10 cellular contexts compared by ENCODE assay signal in the genomic region with DNA sequence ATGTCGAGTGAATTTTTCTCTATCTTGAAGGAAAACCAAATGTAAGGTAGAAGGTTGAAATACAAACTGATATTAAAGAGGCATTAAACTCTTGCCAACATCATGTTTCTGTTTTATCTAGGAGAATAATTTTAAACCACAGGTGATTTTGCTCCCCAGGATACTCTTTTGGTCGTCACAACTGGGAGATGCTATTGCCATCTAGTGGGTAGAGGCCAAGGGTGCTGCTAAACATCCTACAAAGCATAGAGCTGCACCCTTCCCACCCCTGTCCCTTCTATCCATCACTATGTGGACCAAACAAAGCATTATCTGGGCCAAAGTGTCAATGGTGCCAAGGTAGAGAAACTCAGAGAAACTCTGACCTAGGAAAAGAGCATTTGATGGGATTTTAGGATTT.
DNase-seq lines count a peak whose midpoint lies in the region; ATAC-seq and TF ChIP-seq lines count a peak whose summit lies in the region.
"Had no signal": no experiment of that assay in that cellular context is flagged by ENCODE, and none has a peak within 500 bp of the region (broad histone marks: within the 10 kb centered on the region; RNA-seq: fewer than 3 reads in every experiment).

No MANE protein-coding gene starts in this region.

- H3K36me3 ChIP-seq in Panc1 (ENCODE audit: control insufficient read depth, insufficient read depth, low read length) = no peaks in the 10 kb centered on the region
- no peaks in the 10 kb centered on the region for H3K36me3 ChIP-seq in colonic mucosa

- H3K36me3 Mint-ChIP-seq in activated CD8-positive, alpha-beta memory T cell treated with anti-CD3 and anti-CD28 coated beads, Interleukin-2, amount 10 ng/mL, durations not matched to agents 7 days and 5 days = no peaks in the 10 kb centered on the region
- no peaks in the 10 kb centered on the region for H3K36me3 Mint-ChIP-seq in activated CD4-positive, alpha-beta T cell treated with anti-CD3 and anti-CD28 coated beads for 36 hours (ENCODE audit: low read depth)

- H3K9me3 ChIP-seq in AG04450 (ENCODE audit: control insufficient read depth, insufficient read depth, low read length) = no peaks in the 10 kb centered on the region
- no peaks in the 10 kb centered on the region for H3K9me3 ChIP-seq in Panc1 (ENCODE audit: control insufficient read depth, insufficient read depth, low read depth, low read length)
- H3K9me3 ChIP-seq in colonic mucosa = no peaks in the 10 kb centered on the region

- H3K27me3 ChIP-seq in AG04450 (ENCODE audit: control insufficient read depth, insufficient read depth, low read length) (no peaks in the 10 kb centered on the region), Panc1 (ENCODE audit: control insufficient read depth, insufficient read depth, low read length) (no peaks in the 10 kb centered on the region), colonic mucosa (no peaks in the 10 kb centered on the region)

- no peak overlapping the region for H3K9ac ChIP-seq in colonic mucosa (ENCODE audit: low read depth in 2 of 2, low read length in 2 of 2)

- CTCF ChIA-PET in AG04450 (lab: Charles Lee) = no interaction called here
- CTCF ChIA-PET in Panc1 (lab: Charles Lee) = interaction anchor here (0.7 kb wide), 1 partner anchor 731 kb away, joined by 3 read pairs; no protein-coding TSS in a partner anchor
- CTCF ChIA-PET in activated CD8-positive, alpha-beta memory T cell treated with anti-CD3 and anti-CD28 coated beads, Interleukin-2, amount 10 ng/mL, durations not matched to agents 7 days and 5 days (lab: Charles Lee) = no interaction called here
- CTCF ChIA-PET in activated CD4-positive, alpha-beta T cell treated with anti-CD3 and anti-CD28 coated beads for 36 hours (lab: Charles Lee) = no interaction called here

- H3K27ac ChIP-seq in AG04450 (ENCODE audit: low read depth, low read length) (no peak overlapping the region), Panc1 (ENCODE audit: low read length) (no peak overlapping the region), colonic mucosa (no peak overlapping the region)

- H3K4me1 Mint-ChIP-seq in activated CD8-positive, alpha-beta memory T cell treated with anti-CD3 and anti-CD28 coated beads, Interleukin-2, amount 10 ng/mL, durations not matched to agents 7 days and 5 days = no peaks in the 10 kb centered on the region
- H3K4me1 Mint-ChIP-seq in activated CD4-positive, alpha-beta T cell treated with anti-CD3 and anti-CD28 coated beads for 36 hours = no peaks in the 10 kb centered on the region

- no peak overlapping the region for H3K27ac Mint-ChIP-seq in activated CD8-positive, alpha-beta memory T cell treated with anti-CD3 and anti-CD28 coated beads, Interleukin-2, amount 10 ng/mL, durations not matched to agents 7 days and 5 days
- H3K27ac Mint-ChIP-seq in activated CD4-positive, alpha-beta T cell treated with anti-CD3 and anti-CD28 coated beads for 36 hours = no peak overlapping the region

- DNase-seq in AG04450 (ENCODE audit: low read depth, low spot score) (no peak), Panc1 (ENCODE audit: low read depth, low spot score) (no peak), hepatic stellate cell (ENCODE audit: low spot score) (peak; percentile 4), colonic mucosa (no peak)
- DNase-seq in activated CD8-positive, alpha-beta memory T cell treated with anti-CD3 and anti-CD28 coated beads, Interleukin-2, amount 10 ng/mL, durations not matched to agents 7 days and 5 days = no peak
- no peak for DNase-seq in activated CD4-positive, alpha-beta T cell treated with anti-CD3 and anti-CD28 coated beads for 36 hours
- DNase-seq in stimulated activated CD8-positive, alpha-beta memory T cell treated with anti-CD3 and anti-CD28 coated beads, Interleukin-4, amount 100 ng/mL, for 48 hours = no peak
- DNase-seq: activated naive CD4-positive, alpha-beta T cell; SHP77 had no signal

- no peak overlapping the region for H3K4me3 ChIP-seq in AG04450 (ENCODE audit: low read depth, low read length)
- H3K4me3 ChIP-seq in Panc1 (ENCODE audit: low read depth in 2 of 2, low read length in 2 of 2) = no peak overlapping the region
- no peak overlapping the region for H3K4me3 ChIP-seq in colonic mucosa

- in situ Hi-C loops in Panc1 (cut with HindIII; ENCODE audit: low pct_unique_long_range_greater_than_20kb, low sequenced_read_pairs) = no loop called here

- no peak overlapping the region for H3K4me3 Mint-ChIP-seq in activated CD8-positive, alpha-beta memory T cell treated with anti-CD3 and anti-CD28 coated beads, Interleukin-2, amount 10 ng/mL, durations not matched to agents 7 days and 5 days
- no peak overlapping the region for H3K4me3 Mint-ChIP-seq in activated CD4-positive, alpha-beta T cell treated with anti-CD3 and anti-CD28 coated beads for 36 hours

- ATAC-seq in GM19395 (IDR thresholded peaks at IDR 0.05; ENCODE audit: unreplicated experiment) (peak; percentile 69), Panc1 (no peak)
- no peak for ATAC-seq in activated CD8-positive, alpha-beta memory T cell treated with anti-CD3 and anti-CD28 coated beads, Interleukin-2, amount 10 ng/mL, durations not matched to agents 7 days and 5 days
- ATAC-seq in activated CD4-positive, alpha-beta T cell treated with anti-CD3 and anti-CD28 coated beads for 36 hours = no peak

- BruUV-seq in Panc1 (replicated peaks; lab: Mats Ljungman, UMichigan) = no TSS peak

- intact Hi-C loops in Panc1 (cut with micrococcal nuclease; ENCODE audit: unreplicated experiment) (no loop called here), colonic mucosa (cut with DNase I) (no loop called here)
- intact Hi-C loops in activated CD4-positive, alpha-beta T cell treated with anti-CD3 and anti-CD28 coated beads for 36 hours (cut with DNase I, micrococcal nuclease) = no loop called here

- no peaks in the 10 kb centered on the region for H3K27me3 Mint-ChIP-seq in activated CD8-positive, alpha-beta memory T cell treated with anti-CD3 and anti-CD28 coated beads, Interleukin-2, amount 10 ng/mL, durations not matched to agents 7 days and 5 days
- no peaks in the 10 kb centered on the region for H3K27me3 Mint-ChIP-seq in activated CD4-positive, alpha-beta T cell treated with anti-CD3 and anti-CD28 coated beads for 36 hours

- no peaks in the 10 kb centered on the region for H3K4me1 ChIP-seq in Panc1 (ENCODE audit: control insufficient read depth, insufficient read depth, low read length)
- H3K4me1 ChIP-seq in colonic mucosa = no peaks in the 10 kb centered on the region

- H3K9me3 Mint-ChIP-seq in activated CD8-positive, alpha-beta memory T cell treated with anti-CD3 and anti-CD28 coated beads, Interleukin-2, amount 10 ng/mL, durations not matched to agents 7 days and 5 days (ENCODE audit: low read depth) = no peaks in the 10 kb centered on the region
- H3K9me3 Mint-ChIP-seq in activated CD4-positive, alpha-beta T cell treated with anti-CD3 and anti-CD28 coated beads for 36 hours (ENCODE audit: low read depth) = no peaks in the 10 kb centered on the region

- TF ChIP-seq CTCF in AG04450 (IDR thresholded peaks at IDR 0.05; ENCODE audit: low read depth, low read length) = peak; percentile 58
- TF ChIP-seq CTCF in Panc1 (IDR thresholded peaks at IDR 0.05) = peak; percentile 68
- TF ChIP-seq CTCF in colonic mucosa (IDR thresholded peaks at IDR 0.05) = no peak

- POLR2A ChIA-PET in AG04450 (lab: Yijun Ruan, JAX) (no interaction called here), Panc1 (lab: Charles Lee) (no interaction called here)
- POLR2A ChIA-PET in activated CD4-positive, alpha-beta T cell treated with anti-CD3 and anti-CD28 coated beads for 36 hours (lab: Charles Lee) = no interaction called here
